ENCODE assay signal across 1 cellular context in genomic region chr13:75785130-75785529, GRCh38.
TF ChIP-seq lines count a peak whose summit lies in the region.

No MANE protein-coding gene starts in this region.

TF ChIP-seq in SK-N-SH, 30 proteins besides CTCF, POLR2A, EP300 and RAD21 (continued from another document):
- TF ChIP-seq TAF1 (IDR thresholded peaks at IDR 0.05; ENCODE audit: borderline replicate concordance, low read depth, low read length) (no peak), SMC3 (IDR thresholded peaks at IDR 0.05; ENCODE audit: low read depth, low read length) (no peak)
TF ChIP-seq in SK-N-SH: peak in this region for 0.
